Comparison of ENCODE assay signal across 1 cellular context in genomic region chr5:153516503-153516902, GRCh38.
TF ChIP-seq lines count a peak whose summit lies in the region.

No MANE protein-coding gene starts in this region.

TF ChIP-seq in GM23338, 12 proteins besides CTCF, POLR2A, EP300 and RAD21 (continued from another document):
- TF ChIP-seq ZNF462 (CRISPR knock-in tag; IDR thresholded peaks at IDR 0.05) (no peak), CREB1 (CRISPR knock-in tag; IDR thresholded peaks at IDR 0.05; ENCODE audit: low read depth) (no peak), EZH2 (IDR thresholded peaks at IDR 0.05; ENCODE audit: low read depth, unreplicated experiment) (no peak), NANOG (IDR thresholded peaks at IDR 0.05; ENCODE audit: borderline replicate concordance) (no peak)
- TF ChIP-seq, protein P1, sequence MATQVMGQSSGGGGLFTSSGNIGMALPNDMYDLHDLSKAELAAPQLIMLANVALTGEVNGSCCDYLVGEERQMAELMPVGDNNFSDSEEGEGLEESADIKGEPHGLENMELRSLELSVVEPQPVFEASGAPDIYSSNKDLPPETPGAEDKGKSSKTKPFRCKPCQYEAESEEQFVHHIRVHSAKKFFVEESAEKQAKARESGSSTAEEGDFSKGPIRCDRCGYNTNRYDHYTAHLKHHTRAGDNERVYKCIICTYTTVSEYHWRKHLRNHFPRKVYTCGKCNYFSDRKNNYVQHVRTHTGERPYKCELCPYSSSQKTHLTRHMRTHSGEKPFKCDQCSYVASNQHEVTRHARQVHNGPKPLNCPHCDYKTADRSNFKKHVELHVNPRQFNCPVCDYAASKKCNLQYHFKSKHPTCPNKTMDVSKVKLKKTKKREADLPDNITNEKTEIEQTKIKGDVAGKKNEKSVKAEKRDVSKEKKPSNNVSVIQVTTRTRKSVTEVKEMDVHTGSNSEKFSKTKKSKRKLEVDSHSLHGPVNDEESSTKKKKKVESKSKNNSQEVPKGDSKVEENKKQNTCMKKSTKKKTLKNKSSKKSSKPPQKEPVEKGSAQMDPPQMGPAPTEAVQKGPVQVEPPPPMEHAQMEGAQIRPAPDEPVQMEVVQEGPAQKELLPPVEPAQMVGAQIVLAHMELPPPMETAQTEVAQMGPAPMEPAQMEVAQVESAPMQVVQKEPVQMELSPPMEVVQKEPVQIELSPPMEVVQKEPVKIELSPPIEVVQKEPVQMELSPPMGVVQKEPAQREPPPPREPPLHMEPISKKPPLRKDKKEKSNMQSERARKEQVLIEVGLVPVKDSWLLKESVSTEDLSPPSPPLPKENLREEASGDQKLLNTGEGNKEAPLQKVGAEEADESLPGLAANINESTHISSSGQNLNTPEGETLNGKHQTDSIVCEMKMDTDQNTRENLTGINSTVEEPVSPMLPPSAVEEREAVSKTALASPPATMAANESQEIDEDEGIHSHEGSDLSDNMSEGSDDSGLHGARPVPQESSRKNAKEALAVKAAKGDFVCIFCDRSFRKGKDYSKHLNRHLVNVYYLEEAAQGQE (IDR thresholded peaks at IDR 0.05; ENCODE audit: unreplicated experiment), result no peak
